In genomic region chr14:59463773-59464650, GRCh38 we compare ENCODE assay signal across 8 cellular contexts. TPM values are rescaled to one million over a fixed set of nuclear protein-coding genes. Genes with fewer than 3 reads are reported as not detected.
A peak's percentile ranks its signal among the peaks of the same experiment; 100 is the strongest.
DNase-seq lines count a peak whose midpoint lies in the region; ATAC-seq, FAIRE-seq and TF ChIP-seq lines count a peak whose summit lies in the region.

No MANE protein-coding gene starts in this region.

- DNase-seq in D341Med (ENCODE audit: low spot score) (peak; percentile 26), NCI-H748 treated with DMSO at 0.1 percent for 48 hours (lab: John Stamatoyannopoulos, UW) (peak; percentile 36), bronchial epithelial cell (ENCODE audit: low read depth) (no peak), left colon (peak in 1 of 2 donors; percentile 26), putamen (ENCODE audit: low spot score) (no peak), inferior parietal cortex (ENCODE audit: extremely low spot score) (no peak)
- peak in 2 of 3 experiments; percentile 2 to 39 for DNase-seq in stimulated activated CD4-positive, alpha-beta T cell treated with anti-CD3 and anti-CD28 coated beads, TNF-alpha, amount 100 ng/mL, for 24 hours (ENCODE audit: low read depth in 3 of 3)

- TF ChIP-seq CTCF in bronchial epithelial cell (IDR thresholded peaks at IDR 0.05; ENCODE audit: insufficient read depth, low read length, severe bottlenecking): no peak

- peak; percentile 45 for ATAC-seq in GM21723 (IDR thresholded peaks at IDR 0.05; ENCODE audit: unreplicated experiment)
- ATAC-seq in left colon: peak; percentile 58

- peaks cover 1% of the 10 kb centered on the region for H3K36me3 ChIP-seq in bronchial epithelial cell (ENCODE audit: control insufficient read depth, insufficient read depth, low read length)

- no peak for FAIRE-seq in bronchial epithelial cell (lab: Jason Lieb, UNC)

- H3K4me3 ChIP-seq in bronchial epithelial cell (ENCODE audit: low read depth, low read length): peak overlapping the region; percentile 45

- no peaks in the 10 kb centered on the region for H3K27me3 ChIP-seq in bronchial epithelial cell (ENCODE audit: control insufficient read depth, insufficient read depth, low read length)

- intact Hi-C loops in left colon (cut with DNase I, micrococcal nuclease): no loop called here

RNA-seq across cellular contexts. Expression of gene GPR135, which starts 1.2 kb away (rescaled TPM):
- total RNA-seq in bronchial epithelial cell (0.26 and 0.64 TPM in 2 replicates), left colon (1 to 10 TPM; 1.5 to 2.0 TPM)

RNA-seq across cellular contexts. Expression of gene L3HYPDH, which starts 20.2 kb away (rescaled TPM):
- 12.2 and 17.1 TPM in 2 replicates for total RNA-seq in bronchial epithelial cell
- total RNA-seq in left colon: 10 to 100 TPM; 13.6 to 16.9 TPM

RNA-seq across cellular contexts. Expression of gene JKAMP, which starts 20.3 kb away (rescaled TPM):
- total RNA-seq in bronchial epithelial cell (35.3 and 40.5 TPM in 2 replicates), left colon (10 to 100 TPM; 33.6 to 40.8 TPM)

Comparison
In these comparisons a context has a peak if more than half of its experiments do, and no peak if none do; other contexts are left out.
1. DNase-seq: peak in D341Med (single experiment), NCI-H748 treated with DMSO at 0.1 percent for 48 hours (single experiment) and stimulated activated CD4-positive, alpha-beta T cell treated with anti-CD3 and anti-CD28 coated beads, TNF-alpha, amount 100 ng/mL, for 24 hours (2 of 3); none in bronchial epithelial cell (single experiment), putamen (single experiment) and inferior parietal cortex (single experiment).